ENCODE assay signal across 31 cellular contexts in the genomic region with DNA sequence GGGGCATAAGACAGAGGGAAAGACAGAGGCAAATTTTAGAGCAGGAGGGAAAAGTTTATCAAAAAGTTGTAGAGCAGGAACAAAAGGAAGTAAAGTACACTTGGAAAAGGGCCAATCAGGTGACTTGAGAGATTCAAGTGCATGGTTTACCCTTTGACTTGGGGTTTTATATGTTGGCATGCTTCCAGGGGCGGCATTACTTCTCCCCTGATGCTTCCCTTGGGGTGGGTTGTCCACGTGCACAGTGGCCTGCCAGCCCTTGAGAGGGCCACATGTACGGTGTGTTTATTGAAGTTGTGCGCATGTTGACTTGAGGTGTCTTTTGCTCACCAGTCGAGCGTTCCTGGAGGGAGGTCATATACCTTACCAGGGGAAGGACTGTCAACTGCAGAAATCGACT.
"Had no signal": no experiment of that assay in that cellular context is flagged by ENCODE, and none has a peak within 500 bp of the region (broad histone marks: within the 10 kb centered on the region; RNA-seq: fewer than 3 reads in every experiment).

No MANE protein-coding gene starts in this region.

- H3K9me3 Mint-ChIP-seq: activated T-cell treated with anti-CD3 and anti-CD28 coated beads, Interleukin-2, amount 50 U/mL, for 4 hours; activated T-helper 2 cell treated with anti-CD3 and anti-CD28 coated beads, Interferon-gamma antibody, Interleukin-2, Interleukin-4, amounts not matched to agents 10 μg/mL and 5 μg/mL and 100 μg/mL, durations not matched to agents 14 hours and 24 hours and 36 hours; effector memory CD8-positive, alpha-beta T cell; naive thymus-derived CD4-positive, alpha-beta T cell; neural crest cell; stimulated activated memory B cell treated with anti-CD40 and anti-IgM and Interleukin-4, amounts not matched to agents 10 μg/mL and 1 μg/mL and 100 μg/mL, for 72 hours; T-helper 2 cell treated with Interferon-gamma antibody and Interleukin-4, amounts not matched to agents 5 μg/mL and 100 μg/mL, for 36 hours had no signal

- ATAC-seq: activated CD4-positive, alpha-beta T cell treated with anti-CD3 and anti-CD28 coated beads for 36 hours; activated T-cell treated with anti-CD3 and anti-CD28 coated beads, Interleukin-2, amount 50 U/mL, for 4 hours; effector memory CD8-positive, alpha-beta T cell; esophagus mucosa; naive thymus-derived CD4-positive, alpha-beta T cell; sciatic nerve; stimulated activated memory B cell treated with anti-CD40 and anti-IgM and Interleukin-4, amounts not matched to agents 10 μg/mL and 1 μg/mL and 100 μg/mL, for 72 hours had no signal

- DNase-seq: activated CD4-positive, alpha-beta T cell treated with anti-CD3 and anti-CD28 coated beads for 36 hours; activated CD4-positive, alpha-beta T cell treated with anti-CD3 and anti-CD28 coated beads, Interleukin-2, amount 50 U/mL, for 48 hours; activated CD8-positive, alpha-beta memory T cell treated with anti-CD3 and anti-CD28 coated beads, Interleukin-2, amount 50 U/mL, for 48 hours; activated naive CD4-positive, alpha-beta T cell; activated T-cell treated with anti-CD3 and anti-CD28 coated beads, Interleukin-2, amount 50 U/mL, for 4 hours; adrenal gland; brain microvascular endothelial cell; central memory CD4-positive, alpha-beta T cell; dorsolateral prefrontal cortex; effector memory CD8-positive, alpha-beta T cell; foreskin melanocyte; hippocampal formation; kidney glomerular epithelial cell; mesenchymal stem cell; naive thymus-derived CD4-positive, alpha-beta T cell; stimulated activated CD4-positive, alpha-beta T cell treated with anti-CD3 and anti-CD28 coated beads, Interleukin-15, amount 100 ng/mL, for 24 hours; stomach; uterus had no signal

- H3K4me3 Mint-ChIP-seq: activated CD4-positive, alpha-beta T cell treated with anti-CD3 and anti-CD28 coated beads for 36 hours; activated naive CD8-positive, alpha-beta T cell; activated T-cell treated with anti-CD3 and anti-CD28 coated beads, Interleukin-2, amount 50 U/mL, for 4 hours; effector memory CD8-positive, alpha-beta T cell; naive thymus-derived CD4-positive, alpha-beta T cell; neural crest cell; stimulated activated memory B cell treated with anti-CD40 and anti-IgM and Interleukin-4, amounts not matched to agents 10 μg/mL and 1 μg/mL and 100 μg/mL, for 72 hours; T-helper 2 cell treated with Interferon-gamma antibody and Interleukin-4, amounts not matched to agents 5 μg/mL and 100 μg/mL, for 36 hours had no signal

- H3K4me3 ChIP-seq: adrenal gland, ascending aorta, dorsolateral prefrontal cortex, smooth muscle cell, stomach, suprapubic skin, tibial nerve, uterus had no signal

- H3K4me1 ChIP-seq: adrenal gland, ascending aorta, uterus had no signal

- FAIRE-seq: endothelial cell of umbilical vein, TTC549 had no signal

- H3K4me1 Mint-ChIP-seq: neural crest cell; stimulated activated memory B cell treated with anti-CD40 and anti-IgM and Interleukin-4, amounts not matched to agents 10 μg/mL and 1 μg/mL and 100 μg/mL, for 72 hours had no signal

- H3K36me3 Mint-ChIP-seq: activated naive CD8-positive, alpha-beta T cell; naive thymus-derived CD4-positive, alpha-beta T cell; stimulated activated memory B cell treated with anti-CD40 and anti-IgM and Interleukin-4, amounts not matched to agents 10 μg/mL and 1 μg/mL and 100 μg/mL, for 72 hours had no signal

- H3K27ac ChIP-seq: adrenal gland, ascending aorta, brain microvascular endothelial cell, dorsolateral prefrontal cortex, stomach, suprapubic skin, tibial nerve, uterus had no signal

- H3K27ac Mint-ChIP-seq: activated CD4-positive, alpha-beta T cell treated with anti-CD3 and anti-CD28 coated beads for 36 hours; activated naive CD8-positive, alpha-beta T cell; activated T-helper 2 cell treated with anti-CD3 and anti-CD28 coated beads, Interferon-gamma antibody, Interleukin-2, Interleukin-4, amounts not matched to agents 10 μg/mL and 5 μg/mL and 100 μg/mL, durations not matched to agents 14 hours and 24 hours and 36 hours; effector memory CD8-positive, alpha-beta T cell; naive thymus-derived CD4-positive, alpha-beta T cell; stimulated activated memory B cell treated with anti-CD40 and anti-IgM and Interleukin-4, amounts not matched to agents 10 μg/mL and 1 μg/mL and 100 μg/mL, for 72 hours; T-helper 2 cell treated with Interferon-gamma antibody and Interleukin-4, amounts not matched to agents 5 μg/mL and 100 μg/mL, for 36 hours had no signal

- H3K36me3 ChIP-seq: adrenal gland, ascending aorta, brain microvascular endothelial cell, stomach, suprapubic skin, tibial nerve, uterus had no signal

- H3K27me3 ChIP-seq: adrenal gland, ascending aorta, brain microvascular endothelial cell, stomach, suprapubic skin, tibial nerve, uterus had no signal

- H3K4me2 ChIP-seq: smooth muscle cell had no signal

- H3K9me3 ChIP-seq: adrenal gland, ascending aorta, stomach, suprapubic skin, tibial nerve, uterus had no signal
